ENCODE assay signal across 2 cellular contexts in the genomic region with DNA sequence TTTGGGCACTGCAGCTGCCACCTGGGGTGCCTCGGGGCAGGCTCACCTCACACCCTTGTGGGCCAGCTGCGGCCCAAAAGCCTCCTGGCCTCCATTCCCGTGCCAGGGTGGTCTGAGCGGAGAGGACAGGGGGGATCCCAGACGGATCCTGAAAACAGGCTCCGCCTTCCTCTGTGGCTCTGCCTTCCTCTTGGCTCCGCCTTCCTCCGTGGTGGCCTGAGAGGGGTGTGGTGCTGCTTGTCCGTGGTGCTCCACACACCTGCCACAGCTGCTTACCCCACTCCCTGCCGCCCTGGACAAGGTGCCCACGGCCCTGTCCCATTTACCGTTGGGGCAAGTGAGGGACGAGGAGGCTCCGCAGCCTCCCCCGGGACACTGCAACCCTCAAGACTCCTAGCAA.
A peak's percentile ranks its signal among the peaks of the same experiment; 100 is the strongest.
TF ChIP-seq lines count a peak whose summit lies in the region.

No MANE protein-coding gene starts in this region.

TF ChIP-seq in HepG2, 621 proteins besides CTCF, POLR2A, EP300 and RAD21:
- 0 out of 2 replicates have a peak, but pooled peaks have one; percentile 59 for TF ChIP-seq HNRNPL (IDR thresholded peaks at IDR 0.05; ENCODE audit: low read depth, low read length)
- TF ChIP-seq, protein P1, sequence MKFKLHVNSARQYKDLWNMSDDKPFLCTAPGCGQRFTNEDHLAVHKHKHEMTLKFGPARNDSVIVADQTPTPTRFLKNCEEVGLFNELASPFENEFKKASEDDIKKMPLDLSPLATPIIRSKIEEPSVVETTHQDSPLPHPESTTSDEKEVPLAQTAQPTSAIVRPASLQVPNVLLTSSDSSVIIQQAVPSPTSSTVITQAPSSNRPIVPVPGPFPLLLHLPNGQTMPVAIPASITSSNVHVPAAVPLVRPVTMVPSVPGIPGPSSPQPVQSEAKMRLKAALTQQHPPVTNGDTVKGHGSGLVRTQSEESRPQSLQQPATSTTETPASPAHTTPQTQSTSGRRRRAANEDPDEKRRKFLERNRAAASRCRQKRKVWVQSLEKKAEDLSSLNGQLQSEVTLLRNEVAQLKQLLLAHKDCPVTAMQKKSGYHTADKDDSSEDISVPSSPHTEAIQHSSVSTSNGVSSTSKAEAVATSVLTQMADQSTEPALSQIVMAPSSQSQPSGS (CRISPR knock-in tag; IDR thresholded peaks at IDR 0.05), result no peak

TF ChIP-seq in HEK293, 187 proteins besides CTCF, POLR2A, EP300 and RAD21:
- TF ChIP-seq ZNF362 (tag by site-specific recombination; IDR thresholded peaks at IDR 0.05), result no peak
- TF ChIP-seq ZNF324 (tag by site-specific recombination; IDR thresholded peaks at IDR 0.05), result no peak
- 0 out of 2 replicates have a peak, but pooled peaks have one; percentile 22 for TF ChIP-seq GLIS1 (tag by site-specific recombination; IDR thresholded peaks at IDR 0.05)
- TF ChIP-seq YY1 (tag by site-specific recombination; IDR thresholded peaks at IDR 0.05), result no peak
- TF ChIP-seq KLF1 (tag by site-specific recombination; IDR thresholded peaks at IDR 0.05), result peak; percentile 30; the same call in 1 of the 2 replicates
- TF ChIP-seq ZNF311 (tag by site-specific recombination; IDR thresholded peaks at IDR 0.05; ENCODE audit: borderline replicate concordance), result no peak
